In the genomic region with DNA sequence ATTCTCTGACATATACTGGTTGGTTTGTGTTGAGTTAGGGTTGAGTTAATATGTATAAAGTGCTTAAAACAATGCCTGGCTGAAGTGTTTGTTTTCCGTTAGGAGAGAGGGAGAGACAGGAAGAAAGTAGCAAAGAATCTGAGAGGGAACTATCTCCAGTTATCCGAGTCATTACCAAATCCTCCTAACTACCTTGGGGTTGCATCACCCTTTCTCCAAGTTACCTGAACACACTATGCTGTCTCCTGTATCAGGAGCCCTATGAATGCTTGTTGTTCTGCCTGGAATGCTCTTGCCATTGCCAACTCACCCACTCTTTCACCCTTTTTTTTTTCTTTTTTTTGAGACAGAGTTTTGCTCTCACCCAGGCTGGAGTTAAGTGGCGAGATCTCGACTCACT, we compare ENCODE assay signal across 1 cellular context.
TF ChIP-seq lines count a peak whose summit lies in the region.

No MANE protein-coding gene starts in this region.

TF ChIP-seq in A549, 52 proteins besides CTCF, POLR2A, EP300 and RAD21:
- TF ChIP-seq MAFK (IDR thresholded peaks at IDR 0.05; ENCODE audit: partially characterized antibody) = no peak
- TF ChIP-seq HOXB5 (CRISPR knock-in tag; IDR thresholded peaks at IDR 0.05) = no peak
- no peak for TF ChIP-seq JUNB (IDR thresholded peaks at IDR 0.05)
- no peak for TF ChIP-seq TP53 (CRISPR knock-in tag; IDR thresholded peaks at IDR 0.05)
- no peak for TF ChIP-seq HOXB13 (CRISPR knock-in tag; IDR thresholded peaks at IDR 0.05; ENCODE audit: low read depth)
- TF ChIP-seq, protein P1, sequence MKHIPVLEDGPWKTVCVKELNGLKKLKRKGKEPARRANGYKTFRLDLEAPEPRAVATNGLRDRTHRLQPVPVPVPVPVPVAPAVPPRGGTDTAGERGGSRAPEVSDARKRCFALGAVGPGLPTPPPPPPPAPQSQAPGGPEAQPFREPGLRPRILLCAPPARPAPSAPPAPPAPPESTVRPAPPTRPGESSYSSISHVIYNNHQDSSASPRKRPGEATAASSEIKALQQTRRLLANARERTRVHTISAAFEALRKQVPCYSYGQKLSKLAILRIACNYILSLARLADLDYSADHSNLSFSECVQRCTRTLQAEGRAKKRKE (CRISPR knock-in tag; IDR thresholded peaks at IDR 0.05; ENCODE audit: low read depth) = no peak
- TF ChIP-seq, protein P2, sequence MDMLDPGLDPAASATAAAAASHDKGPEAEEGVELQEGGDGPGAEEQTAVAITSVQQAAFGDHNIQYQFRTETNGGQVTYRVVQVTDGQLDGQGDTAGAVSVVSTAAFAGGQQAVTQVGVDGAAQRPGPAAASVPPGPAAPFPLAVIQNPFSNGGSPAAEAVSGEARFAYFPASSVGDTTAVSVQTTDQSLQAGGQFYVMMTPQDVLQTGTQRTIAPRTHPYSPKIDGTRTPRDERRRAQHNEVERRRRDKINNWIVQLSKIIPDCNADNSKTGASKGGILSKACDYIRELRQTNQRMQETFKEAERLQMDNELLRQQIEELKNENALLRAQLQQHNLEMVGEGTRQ (IDR thresholded peaks at IDR 0.05) = no peak
- TF ChIP-seq ZFP36 (IDR thresholded peaks at IDR 0.05; ENCODE audit: borderline replicate concordance, partially characterized antibody) = no peak
- TF ChIP-seq KDM5A (IDR thresholded peaks at IDR 0.05) = no peak
- no peak for TF ChIP-seq ZNF302 (CRISPR knock-in tag; IDR thresholded peaks at IDR 0.05)
- no peak; a peak in 1 of 4 replicates for TF ChIP-seq CEBPB (IDR thresholded peaks at IDR 0.05)
- TF ChIP-seq FOSB (CRISPR knock-in tag; IDR thresholded peaks at IDR 0.05) = no peak
- no peak for TF ChIP-seq ESRRA (IDR thresholded peaks at IDR 0.05; ENCODE audit: borderline replicate concordance, low read length)
- TF ChIP-seq, protein P3, sequence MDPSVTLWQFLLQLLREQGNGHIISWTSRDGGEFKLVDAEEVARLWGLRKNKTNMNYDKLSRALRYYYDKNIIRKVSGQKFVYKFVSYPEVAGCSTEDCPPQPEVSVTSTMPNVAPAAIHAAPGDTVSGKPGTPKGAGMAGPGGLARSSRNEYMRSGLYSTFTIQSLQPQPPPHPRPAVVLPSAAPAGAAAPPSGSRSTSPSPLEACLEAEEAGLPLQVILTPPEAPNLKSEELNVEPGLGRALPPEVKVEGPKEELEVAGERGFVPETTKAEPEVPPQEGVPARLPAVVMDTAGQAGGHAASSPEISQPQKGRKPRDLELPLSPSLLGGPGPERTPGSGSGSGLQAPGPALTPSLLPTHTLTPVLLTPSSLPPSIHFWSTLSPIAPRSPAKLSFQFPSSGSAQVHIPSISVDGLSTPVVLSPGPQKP (IDR thresholded peaks at IDR 0.05; ENCODE audit: low read depth, low read length) = no peak
TF ChIP-seq in A549: peak in this region for 0.
